In the genomic region with DNA sequence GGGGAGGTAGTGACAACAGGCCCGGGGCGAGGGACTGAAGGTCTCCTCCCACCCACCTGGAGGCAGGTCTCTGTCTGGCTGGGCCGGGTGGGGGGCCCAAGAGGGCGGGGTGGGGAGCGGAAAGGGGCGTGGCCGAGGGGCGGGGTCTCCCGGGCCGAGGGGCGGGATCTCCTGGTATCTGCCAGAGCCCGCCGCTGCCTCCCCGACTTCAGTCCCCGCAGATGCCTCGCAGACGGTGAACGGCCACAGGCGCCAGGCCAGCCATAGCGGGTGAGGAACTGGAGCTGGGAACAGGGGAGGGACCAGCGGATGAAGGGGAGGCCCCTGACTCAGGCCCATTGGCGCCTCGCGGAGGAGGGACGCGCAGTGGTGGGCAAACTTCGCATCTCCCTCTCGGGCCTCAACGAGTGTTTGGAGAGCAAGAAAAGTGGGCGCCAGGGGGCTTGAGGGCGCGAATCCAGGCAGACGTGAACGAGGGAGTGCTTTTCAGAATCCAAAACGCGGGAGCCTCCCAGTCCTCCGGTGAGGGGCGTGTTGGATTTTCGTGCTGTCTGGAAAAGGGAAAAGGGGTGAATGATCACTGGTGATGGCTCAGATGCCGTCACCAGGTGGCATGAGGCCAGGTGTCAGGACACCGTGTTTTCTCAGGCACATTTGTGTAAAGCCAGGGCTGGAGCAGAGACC, we compare ENCODE assay signal across 10 cellular contexts. TPM values are rescaled to one million over a fixed set of nuclear protein-coding genes. Genes with fewer than 3 reads are reported as not detected.
DNase-seq lines count a peak whose midpoint lies in the region; ATAC-seq and TF ChIP-seq lines count a peak whose summit lies in the region.
"Had no signal": no experiment of that assay in that cellular context is flagged by ENCODE, and none has a peak within 500 bp of the region (broad histone marks: within the 10 kb centered on the region; RNA-seq: fewer than 3 reads in every experiment).

Gene ADGRD2 (plus strand): TSS at position 211 of the 684 bp plus-strand sequence. CDS start 1,216 bp downstream, outside the sequence.

- no peak within 1 kb of the TSS for H2BK120ac ChIP-seq in H9 (ENCODE audit: low read depth, low read length, poor library complexity, severe bottlenecking)

- peaks cover 33% of the 10 kb centered on the region for H3K27me3 Mint-ChIP-seq in H9 (ENCODE audit: low read depth)

- TF ChIP-seq CTCF in H9 (conservative IDR thresholded peaks at IDR 0.05): peak; percentile 25; the same call in 1 of the 3 replicates
- TF ChIP-seq CTCF in body of pancreas (IDR thresholded peaks at IDR 0.05): no peak
- TF ChIP-seq CTCF in left lung (IDR thresholded peaks at IDR 0.05): no peak

- H2AFZ ChIP-seq in H9 (ENCODE audit: low read length): no peak within 1 kb of the TSS

- intact Hi-C loops in body of pancreas (cut with DNase I) (no loop called here), left lung (cut with DNase I) (no loop called here)

- ATAC-seq in body of pancreas (no peak), left lung (peak; percentile 17), HG02798 (IDR thresholded peaks at IDR 0.05; ENCODE audit: poor library complexity, unreplicated experiment) (no peak)

- peak within 1 kb of the TSS; percentile 63 to 83 for H3K4me3 Mint-ChIP-seq in H9

- H3K9me3 ChIP-seq in H9 (ENCODE audit: control insufficient read depth, low read depth, low read length) (no peaks in the 10 kb centered on the region), body of pancreas (no peaks in the 10 kb centered on the region), left lung (no peaks in the 10 kb centered on the region)

- no peak within 1 kb of the TSS for H3K23ac ChIP-seq in H9 (ENCODE audit: insufficient read length, low read depth, low read length)

- no peak within 1 kb of the TSS for H3K9ac ChIP-seq in H9 (ENCODE audit: extremely low read depth, insufficient read length, low read length)

- H3K56ac ChIP-seq in H9 (ENCODE audit: insufficient read length, low read depth, low read length): no peak within 1 kb of the TSS

- no peak within 1 kb of the TSS for H3K14ac ChIP-seq in H9 (ENCODE audit: insufficient read depth, low read length)

- no peak within 1 kb of the TSS for H3K18ac ChIP-seq in H9 (ENCODE audit: insufficient read length, low read depth, low read length)

- H3K27ac Mint-ChIP-seq in H9: peak within 1 kb of the TSS; percentile 23 to 65 (median 24); a peak in 2 of 7 replicates

- no peaks in the 10 kb centered on the region for H4K20me1 ChIP-seq in H9 (ENCODE audit: control insufficient read depth, insufficient read depth, insufficient read length)

- H4K5ac ChIP-seq in H9 (ENCODE audit: insufficient read length, low read depth, low read length): no peak within 1 kb of the TSS

- no peaks in the 10 kb centered on the region for H3K79me2 ChIP-seq in H9 (ENCODE audit: insufficient read depth, low read length)

- no peak within 1 kb of the TSS for H2BK20ac ChIP-seq in H9 (ENCODE audit: low read depth, low read length, poor library complexity, severe bottlenecking)

- no peak within 1 kb of the TSS for H2AK5ac ChIP-seq in H9 (ENCODE audit: insufficient read length, low read length)

- H3K9me3 Mint-ChIP-seq in H9: no peaks in the 10 kb centered on the region

- no peak within 1 kb of the TSS for H3T11ph ChIP-seq in H9 (ENCODE audit: low read length)

- no peaks in the 10 kb centered on the region for H3K79me1 ChIP-seq in H9 (ENCODE audit: insufficient read depth, low read depth, low read length, poor library complexity, severe bottlenecking)

- peak; percentile 65 for DNase-seq in AG08396 (ENCODE audit: low spot score)
- peak; percentile 95 for DNase-seq in H9
- peak; percentile 15 to 48 (median 29) for DNase-seq in body of pancreas
- DNase-seq in left lung: peak in 1 of 2 donors; percentile 67
- no peak for DNase-seq in NCI-H524 treated with DMSO at 0.1 percent for 48 hours (lab: John Stamatoyannopoulos, UW)
- no peak for DNase-seq in NK-92 (lab: John Stamatoyannopoulos, UW; ENCODE audit: unreplicated experiment)
- no peak for DNase-seq in NCI-H526 treated with DMSO at 0.1 percent for 48 hours (lab: John Stamatoyannopoulos, UW)
- DNase-seq: T1000 had no signal

- no peak within 1 kb of the TSS for H3K4me3 ChIP-seq in body of pancreas
- H3K4me3 ChIP-seq in left lung: no peak within 1 kb of the TSS

- no CpG with 5 or more reads among the region's 41 CpGs for WGBS in H9 (ENCODE audit: extremely low coverage, insufficient read length, low lambda C conversion rate)
- 7 to 17% methylated on average over 28 to 36 of the region's 41 CpGs for WGBS in body of pancreas, 2 donors

- no peak within 1 kb of the TSS for H4K8ac ChIP-seq in H9 (replicated peaks; ENCODE audit: insufficient read length, low read depth, low read length)

- no peaks in the 10 kb centered on the region for H3K36me3 Mint-ChIP-seq in H9 (ENCODE audit: insufficient read depth in 1 of 3, low read depth in 3 of 3)

- peaks cover 5% of the 10 kb centered on the region for H3K23me2 ChIP-seq in H9 (ENCODE audit: insufficient read length, low read depth, low read length, poor library complexity, severe bottlenecking)

- peaks cover 13 to 22% of the 10 kb centered on the region in 2 experiments for H3K4me1 Mint-ChIP-seq in H9

- H3K4me1 ChIP-seq in H9 (ENCODE audit: insufficient read depth, low read length) (no peaks in the 10 kb centered on the region; the same call in 1 of the 2 replicates), body of pancreas (peaks cover 21% of the 10 kb centered on the region), left lung (peaks cover 0 to 14% of the 10 kb centered on the region in 2 donors)

- H2BK15ac ChIP-seq in H9 (ENCODE audit: low read depth, low read length): no peak within 1 kb of the TSS

- H2BK12ac ChIP-seq in H9 (ENCODE audit: insufficient read length, low read depth, low read length): no peak within 1 kb of the TSS

- TF ChIP-seq POLR2A in body of pancreas (IDR thresholded peaks at IDR 0.05): no peak

- no peak within 1 kb of the TSS for H4K91ac ChIP-seq in H9 (ENCODE audit: insufficient read length, low read depth, low read length)

- H2BK5ac ChIP-seq in H9 (ENCODE audit: insufficient read length, low read length): no peak within 1 kb of the TSS

- H3K4ac ChIP-seq in H9 (ENCODE audit: low read depth, low read length): no peak within 1 kb of the TSS

- H3K27ac ChIP-seq in H9 (ENCODE audit: insufficient read length, low read depth, low read length) (no peak within 1 kb of the TSS), body of pancreas (no peak within 1 kb of the TSS), left lung (no peak within 1 kb of the TSS)
- H3K27ac ChIP-seq: HL-60 had no signal

- H3K36me3 ChIP-seq in body of pancreas (replicated peaks in 1 of 2; ENCODE audit: insufficient read depth in 1 of 2, low read depth in 2 of 2) (no peaks in the 10 kb centered on the region), left lung (no peaks in the 10 kb centered on the region)

- H3K27me3 ChIP-seq in H9 (ENCODE audit: insufficient read depth, low read length) (peaks cover 12% of the 10 kb centered on the region), body of pancreas (peaks cover 0 to 6% of the 10 kb centered on the region in 2 donors), left lung (peaks cover 44 to 86% of the 10 kb centered on the region in 2 donors)

- peak within 1 kb of the TSS; percentile 42 for H3K4me2 ChIP-seq in H9 (ENCODE audit: insufficient read depth, insufficient read length, low read length)

RNA-seq across cellular contexts. Expression of gene ADGRD2, which starts in this region (rescaled TPM):
- total RNA-seq in H9 (2021) (1.2 and 1.5 TPM in 2 replicates), body of pancreas (not detected), left lung (not detected)

Comparison
In these comparisons a context has a peak if more than half of its experiments do, and no peak if none do; other contexts are left out.
1. Peak in DNase-seq in body of pancreas; RNA of the gene not detected or under 1 TPM.
2. Peak in ATAC-seq in left lung; RNA of the gene not detected or under 1 TPM.
3. DNase-seq: peak in AG08396 (single experiment) and H9 (single experiment); none in NCI-H524 treated with DMSO at 0.1 percent for 48 hours (single experiment), NK-92 (single experiment) and NCI-H526 treated with DMSO at 0.1 percent for 48 hours (single experiment).